In the genomic region with DNA sequence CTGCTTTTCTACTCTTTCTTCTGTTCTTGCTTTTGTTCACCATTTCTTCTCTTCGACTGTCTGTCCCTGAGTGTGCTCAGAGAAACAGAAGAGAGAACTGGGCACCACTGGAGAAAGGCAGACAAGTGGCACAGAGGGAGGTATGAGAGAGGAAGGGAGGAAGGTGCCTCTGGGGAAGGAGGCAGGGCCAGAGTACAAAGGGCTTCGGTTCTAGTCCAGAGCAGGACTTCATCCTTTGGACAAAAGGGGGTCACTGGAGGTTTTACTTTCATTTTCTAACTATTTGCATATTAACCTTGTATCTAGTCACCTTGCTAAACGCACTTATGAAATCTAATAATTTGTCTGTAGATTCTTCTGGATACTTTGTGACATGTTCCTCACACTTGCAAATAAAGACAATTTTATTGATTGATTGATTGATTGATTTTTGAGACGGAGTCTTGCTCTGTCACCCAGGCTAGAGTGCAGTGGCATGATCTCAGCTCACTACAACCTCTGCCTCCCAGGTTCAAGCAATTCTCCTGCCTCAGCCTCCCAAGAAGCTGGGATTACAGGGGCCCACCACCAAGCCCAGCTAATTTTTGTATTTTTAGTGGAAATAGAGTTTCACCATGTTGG, we compare ENCODE assay signal across 1 cellular context.
TF ChIP-seq lines count a peak whose summit lies in the region.

No MANE protein-coding gene starts in this region.

TF ChIP-seq in HepG2, 621 proteins besides CTCF, POLR2A, EP300 and RAD21 (continued from another document):
- TF ChIP-seq, protein P1, sequence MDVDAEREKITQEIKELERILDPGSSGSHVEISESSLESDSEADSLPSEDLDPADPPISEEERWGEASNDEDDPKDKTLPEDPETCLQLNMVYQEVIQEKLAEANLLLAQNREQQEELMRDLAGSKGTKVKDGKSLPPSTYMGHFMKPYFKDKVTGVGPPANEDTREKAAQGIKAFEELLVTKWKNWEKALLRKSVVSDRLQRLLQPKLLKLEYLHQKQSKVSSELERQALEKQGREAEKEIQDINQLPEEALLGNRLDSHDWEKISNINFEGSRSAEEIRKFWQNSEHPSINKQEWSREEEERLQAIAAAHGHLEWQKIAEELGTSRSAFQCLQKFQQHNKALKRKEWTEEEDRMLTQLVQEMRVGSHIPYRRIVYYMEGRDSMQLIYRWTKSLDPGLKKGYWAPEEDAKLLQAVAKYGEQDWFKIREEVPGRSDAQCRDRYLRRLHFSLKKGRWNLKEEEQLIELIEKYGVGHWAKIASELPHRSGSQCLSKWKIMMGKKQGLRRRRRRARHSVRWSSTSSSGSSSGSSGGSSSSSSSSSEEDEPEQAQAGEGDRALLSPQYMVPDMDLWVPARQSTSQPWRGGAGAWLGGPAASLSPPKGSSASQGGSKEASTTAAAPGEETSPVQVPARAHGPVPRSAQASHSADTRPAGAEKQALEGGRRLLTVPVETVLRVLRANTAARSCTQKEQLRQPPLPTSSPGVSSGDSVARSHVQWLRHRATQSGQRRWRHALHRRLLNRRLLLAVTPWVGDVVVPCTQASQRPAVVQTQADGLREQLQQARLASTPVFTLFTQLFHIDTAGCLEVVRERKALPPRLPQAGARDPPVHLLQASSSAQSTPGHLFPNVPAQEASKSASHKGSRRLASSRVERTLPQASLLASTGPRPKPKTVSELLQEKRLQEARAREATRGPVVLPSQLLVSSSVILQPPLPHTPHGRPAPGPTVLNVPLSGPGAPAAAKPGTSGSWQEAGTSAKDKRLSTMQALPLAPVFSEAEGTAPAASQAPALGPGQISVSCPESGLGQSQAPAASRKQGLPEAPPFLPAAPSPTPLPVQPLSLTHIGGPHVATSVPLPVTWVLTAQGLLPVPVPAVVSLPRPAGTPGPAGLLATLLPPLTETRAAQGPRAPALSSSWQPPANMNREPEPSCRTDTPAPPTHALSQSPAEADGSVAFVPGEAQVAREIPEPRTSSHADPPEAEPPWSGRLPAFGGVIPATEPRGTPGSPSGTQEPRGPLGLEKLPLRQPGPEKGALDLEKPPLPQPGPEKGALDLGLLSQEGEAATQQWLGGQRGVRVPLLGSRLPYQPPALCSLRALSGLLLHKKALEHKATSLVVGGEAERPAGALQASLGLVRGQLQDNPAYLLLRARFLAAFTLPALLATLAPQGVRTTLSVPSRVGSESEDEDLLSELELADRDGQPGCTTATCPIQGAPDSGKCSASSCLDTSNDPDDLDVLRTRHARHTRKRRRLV (CRISPR knock-in tag; IDR thresholded peaks at IDR 0.05) = 0 out of 2 replicates have a peak, but pooled peaks have one; percentile 51
- TF ChIP-seq ZNF263 (CRISPR knock-in tag; IDR thresholded peaks at IDR 0.05) = peak; percentile 69
- TF ChIP-seq POGZ (CRISPR knock-in tag; IDR thresholded peaks at IDR 0.05) = 0 out of 2 replicates have a peak, but pooled peaks have one; percentile 27
- TF ChIP-seq HNF4G (IDR thresholded peaks at IDR 0.05; ENCODE audit: borderline replicate concordance, low read depth, low read length) = peak; percentile 75
- no peak for TF ChIP-seq HNF4G (CRISPR knock-in tag; IDR thresholded peaks at IDR 0.05; ENCODE audit: borderline replicate concordance, low read depth)
- peak; percentile 16; the same call in 1 of the 2 replicates for TF ChIP-seq ZBTB7B (CRISPR knock-in tag; IDR thresholded peaks at IDR 0.05)
- TF ChIP-seq NR2F6 (IDR thresholded peaks at IDR 0.05) = peak; percentile 12; the same call in 1 of the 2 replicates
- TF ChIP-seq NR2F6 (CRISPR knock-in tag; IDR thresholded peaks at IDR 0.05) = no peak; the same call in 1 of the 2 replicates
- 0 out of 2 replicates have a peak, but pooled peaks have one; percentile 5 for TF ChIP-seq SPEN (CRISPR knock-in tag; IDR thresholded peaks at IDR 0.05; ENCODE audit: low read depth)
- no peak for TF ChIP-seq CBFB (CRISPR knock-in tag; IDR thresholded peaks at IDR 0.05)
- TF ChIP-seq KAT2B (IDR thresholded peaks at IDR 0.05; ENCODE audit: borderline replicate concordance, low read depth, low read length) = peak; percentile 78
- peak; percentile 92 for TF ChIP-seq IRF2 (CRISPR knock-in tag; IDR thresholded peaks at IDR 0.05)
- TF ChIP-seq ZNF460 (CRISPR knock-in tag; IDR thresholded peaks at IDR 0.05; ENCODE audit: borderline replicate concordance) = 0 out of 2 replicates have a peak, but pooled peaks have one; percentile 44
